Comparison of ENCODE assay signal across 8 cellular contexts in the genomic region with DNA sequence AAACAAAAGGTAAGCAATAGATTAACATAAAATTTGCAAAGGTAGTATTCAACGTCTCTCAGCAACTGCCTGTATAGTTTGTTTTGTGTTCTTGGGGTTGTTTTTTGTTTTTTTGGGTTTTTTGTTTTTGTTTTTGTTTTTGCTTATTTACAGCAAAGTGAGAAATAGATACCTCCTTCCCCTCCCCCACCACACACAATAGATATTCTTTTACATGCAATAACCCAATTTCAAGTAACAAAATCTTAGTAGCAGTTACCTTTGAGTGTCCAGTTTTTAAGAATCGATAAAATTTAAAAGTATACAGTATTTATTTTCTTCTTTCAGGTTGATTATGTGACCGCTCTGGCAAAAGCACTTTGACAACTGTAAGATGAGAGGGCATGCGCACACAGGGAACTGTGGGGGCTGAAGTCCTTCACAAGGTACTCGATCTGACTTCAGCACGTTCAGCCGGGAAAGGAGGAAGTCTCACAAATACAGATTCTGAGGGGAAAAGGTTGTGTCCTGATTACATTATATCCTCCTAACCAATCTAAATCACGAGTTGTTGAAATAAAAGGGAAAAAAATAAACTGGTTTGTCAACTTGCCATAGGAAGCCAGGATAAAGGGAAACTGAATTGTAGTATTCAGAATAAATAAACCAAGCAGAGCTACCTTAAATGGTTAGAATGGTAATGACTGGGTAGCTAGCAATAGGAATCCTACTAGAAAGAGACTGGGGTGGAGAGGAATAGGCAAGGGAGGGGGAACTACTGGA. TPM values are rescaled to one million over a fixed set of nuclear protein-coding genes. Genes with fewer than 3 reads are reported as not detected.
DNase-seq lines count a peak whose midpoint lies in the region; ATAC-seq and TF ChIP-seq lines count a peak whose summit lies in the region.

No MANE protein-coding gene starts in this region.

- no peak for TF ChIP-seq POLR2A in HCT116 (IDR thresholded peaks at IDR 0.05; ENCODE audit: borderline replicate concordance, extremely low read depth, insufficient read depth, insufficient read length)

- RAD21 ChIA-PET in HCT116 (lab: Charles Lee; ENCODE audit: low non-redundant PET in 1 of 2, low total read pairs in 2 of 2, uncharacterized antibody in 2 of 2, unreplicated experiment in 2 of 2) = no interaction called here

- ATAC-seq in HCT116 (peak; percentile 83), GM19467 (IDR thresholded peaks at IDR 0.05; ENCODE audit: unreplicated experiment) (no peak)

- CTCF ChIA-PET in HCT116 (lab: Charles Lee) = no interaction called here

- H3K27me3 ChIP-seq in HCT116 (ENCODE audit: insufficient read depth, low read length) = no peaks in the 10 kb centered on the region

- DNase-seq in Ammon's horn (ENCODE audit: low spot score) (peak; percentile 91), HCT116 (ENCODE audit: low read depth, low spot score) (peak; percentile 58), NCI-H226 (peak; percentile 5), dermis microvascular lymphatic vessel endothelial cell (ENCODE audit: low read depth in 2 of 2) (peak; percentile 34 to 77), kidney glomerular epithelial cell (lab: John Stamatoyannopoulos, UW) (peak; percentile 71)
- DNase-seq in activated CD4-positive, alpha-beta T cell treated with anti-CD3 and anti-CD28 coated beads for 48 hours = peak; percentile 44
- peak; percentile 14 for DNase-seq in stimulated activated CD4-positive, alpha-beta T cell treated with anti-CD3 and anti-CD28 coated beads, Interleukin-1b, Interleukin-23, amount 100 ng/mL, for 48 hours

- no peaks in the 10 kb centered on the region for H3K36me3 ChIP-seq in HCT116 (ENCODE audit: control insufficient read depth in 1 of 2, insufficient read depth in 2 of 2, low read length in 2 of 2)

- H3K4me1 ChIP-seq in HCT116 (ENCODE audit: control insufficient read depth in 1 of 2, insufficient read depth in 2 of 2, low read length in 2 of 2) = peaks cover 12 to 40% of the 10 kb centered on the region in 2 experiments; a peak in 3 of 4 replicates

- POLR2A ChIA-PET in HCT116 (lab: Charles Lee) = no interaction called here

- intact Hi-C loops in HCT116 (cut with micrococcal nuclease) = no loop called here

- H2AFZ ChIP-seq in HCT116 (ENCODE audit: low read depth, low read length, poor library complexity, severe bottlenecking) = peak overlapping the region; percentile 68

- no peak for TF ChIP-seq RAD21 in HCT116 (IDR thresholded peaks at IDR 0.05; ENCODE audit: low read depth)

- peak overlapping the region; percentile 32 for H3K9ac ChIP-seq in HCT116 (ENCODE audit: low read length)

- H4K20me1 ChIP-seq in HCT116 (ENCODE audit: insufficient read depth) = no peaks in the 10 kb centered on the region

- H3K4me3 ChIP-seq in HCT116 (replicated peaks in 1 of 2; ENCODE audit: low read depth in 1 of 2, low read length in 2 of 2) = peak overlapping the region; percentile 30 to 49

- BruUV-seq in HCT116 (replicated peaks; lab: Mats Ljungman, UMichigan) = no TSS peak

- H3K9me2 ChIP-seq in HCT116 (ENCODE audit: insufficient read depth) = no peaks in the 10 kb centered on the region

- H3K4me2 ChIP-seq in HCT116 (ENCODE audit: low read length) = peak overlapping the region; percentile 72

- no peaks in the 10 kb centered on the region for H3K79me2 ChIP-seq in HCT116 (ENCODE audit: insufficient read depth, low read length)

- H3K27ac ChIP-seq in HCT116 (ENCODE audit: low read depth, low read length) = peak overlapping the region; percentile 17; the same call in 1 of the 2 replicates

- TF ChIP-seq CTCF in HCT116 (IDR thresholded peaks at IDR 0.05 in 2 of 3, conservative IDR thresholded peaks at IDR 0.05 in 1 of 3; ENCODE audit: borderline replicate concordance in 1 of 3, insufficient read depth in 1 of 3, low read depth in 2 of 3, low read length in 2 of 3) = no peak

- no peaks in the 10 kb centered on the region for H3K9me3 ChIP-seq in HCT116 (ENCODE audit: control insufficient read depth in 1 of 2, insufficient read depth in 1 of 2, low read depth in 1 of 2, low read length in 2 of 2)

TF ChIP-seq in HCT116, 20 proteins besides CTCF, POLR2A, EP300 and RAD21:
- TF ChIP-seq, protein P1, sequence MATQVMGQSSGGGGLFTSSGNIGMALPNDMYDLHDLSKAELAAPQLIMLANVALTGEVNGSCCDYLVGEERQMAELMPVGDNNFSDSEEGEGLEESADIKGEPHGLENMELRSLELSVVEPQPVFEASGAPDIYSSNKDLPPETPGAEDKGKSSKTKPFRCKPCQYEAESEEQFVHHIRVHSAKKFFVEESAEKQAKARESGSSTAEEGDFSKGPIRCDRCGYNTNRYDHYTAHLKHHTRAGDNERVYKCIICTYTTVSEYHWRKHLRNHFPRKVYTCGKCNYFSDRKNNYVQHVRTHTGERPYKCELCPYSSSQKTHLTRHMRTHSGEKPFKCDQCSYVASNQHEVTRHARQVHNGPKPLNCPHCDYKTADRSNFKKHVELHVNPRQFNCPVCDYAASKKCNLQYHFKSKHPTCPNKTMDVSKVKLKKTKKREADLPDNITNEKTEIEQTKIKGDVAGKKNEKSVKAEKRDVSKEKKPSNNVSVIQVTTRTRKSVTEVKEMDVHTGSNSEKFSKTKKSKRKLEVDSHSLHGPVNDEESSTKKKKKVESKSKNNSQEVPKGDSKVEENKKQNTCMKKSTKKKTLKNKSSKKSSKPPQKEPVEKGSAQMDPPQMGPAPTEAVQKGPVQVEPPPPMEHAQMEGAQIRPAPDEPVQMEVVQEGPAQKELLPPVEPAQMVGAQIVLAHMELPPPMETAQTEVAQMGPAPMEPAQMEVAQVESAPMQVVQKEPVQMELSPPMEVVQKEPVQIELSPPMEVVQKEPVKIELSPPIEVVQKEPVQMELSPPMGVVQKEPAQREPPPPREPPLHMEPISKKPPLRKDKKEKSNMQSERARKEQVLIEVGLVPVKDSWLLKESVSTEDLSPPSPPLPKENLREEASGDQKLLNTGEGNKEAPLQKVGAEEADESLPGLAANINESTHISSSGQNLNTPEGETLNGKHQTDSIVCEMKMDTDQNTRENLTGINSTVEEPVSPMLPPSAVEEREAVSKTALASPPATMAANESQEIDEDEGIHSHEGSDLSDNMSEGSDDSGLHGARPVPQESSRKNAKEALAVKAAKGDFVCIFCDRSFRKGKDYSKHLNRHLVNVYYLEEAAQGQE (IDR thresholded peaks at IDR 0.05; ENCODE audit: low read depth) = no peak
- TF ChIP-seq JUND (IDR thresholded peaks at IDR 0.05) = peak; percentile 41
- peak; percentile 40; the same call in 1 of the 2 replicates for TF ChIP-seq ELF1 (IDR thresholded peaks at IDR 0.05; ENCODE audit: borderline replicate concordance, low read depth)
- no peak; the same call in 1 of the 2 replicates for TF ChIP-seq SIN3A (IDR thresholded peaks at IDR 0.05; ENCODE audit: low read depth)
- TF ChIP-seq, protein P2, sequence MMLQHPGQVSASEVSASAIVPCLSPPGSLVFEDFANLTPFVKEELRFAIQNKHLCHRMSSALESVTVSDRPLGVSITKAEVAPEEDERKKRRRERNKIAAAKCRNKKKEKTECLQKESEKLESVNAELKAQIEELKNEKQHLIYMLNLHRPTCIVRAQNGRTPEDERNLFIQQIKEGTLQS (IDR thresholded peaks at IDR 0.05) = no peak
- TF ChIP-seq ZFX (IDR thresholded peaks at IDR 0.05) = no peak
- peak; percentile 58 for TF ChIP-seq SP1 (IDR thresholded peaks at IDR 0.05; ENCODE audit: low read depth)
- no peak for TF ChIP-seq ZBTB33 (IDR thresholded peaks at IDR 0.05; ENCODE audit: extremely low read depth, insufficient replicate concordance, low read length)
- no peak for TF ChIP-seq YY1 (IDR thresholded peaks at IDR 0.05; ENCODE audit: extremely low read depth, insufficient replicate concordance, low read depth, low read length)
- no peak for TF ChIP-seq EGR1 (IDR thresholded peaks at IDR 0.05; ENCODE audit: low read depth)
- TF ChIP-seq ZNF274 (IDR thresholded peaks at IDR 0.05; ENCODE audit: low read depth, low read length) = no peak
- peak; percentile 68; the same call in 1 of the 2 replicates for TF ChIP-seq SRF (IDR thresholded peaks at IDR 0.05; ENCODE audit: low read depth)
- TF ChIP-seq EZH2 (IDR thresholded peaks at IDR 0.05) = no peak
- no peak for TF ChIP-seq FOSL1 (IDR thresholded peaks at IDR 0.05; ENCODE audit: low read depth)
- no peak for TF ChIP-seq POLR2AphosphoS5 (IDR thresholded peaks at IDR 0.05; ENCODE audit: low read depth, low read length)
- no peak for TF ChIP-seq CEBPB (IDR thresholded peaks at IDR 0.05; ENCODE audit: low read depth)
- TF ChIP-seq EZH2phosphoT487 (IDR thresholded peaks at IDR 0.05; ENCODE audit: borderline replicate concordance) = no peak
- TF ChIP-seq, protein P3, sequence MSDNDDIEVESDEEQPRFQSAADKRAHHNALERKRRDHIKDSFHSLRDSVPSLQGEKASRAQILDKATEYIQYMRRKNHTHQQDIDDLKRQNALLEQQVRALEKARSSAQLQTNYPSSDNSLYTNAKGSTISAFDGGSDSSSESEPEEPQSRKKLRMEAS (IDR thresholded peaks at IDR 0.05) = peak; percentile 45; the same call in 1 of the 2 replicates
- TF ChIP-seq TCF7L2 (IDR thresholded peaks at IDR 0.05; ENCODE audit: borderline replicate concordance, extremely low read depth, insufficient read depth, insufficient read length) = no peak
- no peak for TF ChIP-seq CBX3 (IDR thresholded peaks at IDR 0.05; ENCODE audit: low read depth)
TF ChIP-seq in HCT116: peak in this region for 5.

RNA-seq across cellular contexts. Expression of gene CPEB3, which starts 47.8 kb away (rescaled TPM):
- 3.0 TPM for total RNA-seq in HCT116 (2021; ENCODE audit: unreplicated experiment)
- 0.88 and 1.2 TPM in 2 replicates for polyA plus RNA-seq in HCT116 (2012)
- 0.90 and 1.6 TPM in 2 replicates for total RNA-seq in dermis microvascular lymphatic vessel endothelial cell

RNA-seq across cellular contexts. Expression of gene MARCHF5, which starts 47.9 kb away (rescaled TPM):
- total RNA-seq in HCT116 (2021; ENCODE audit: unreplicated experiment) (59.1 TPM), dermis microvascular lymphatic vessel endothelial cell (23.5 and 26.4 TPM in 2 replicates)
- polyA plus RNA-seq in HCT116 (2012) = 41.2 and 45.6 TPM in 2 replicates

Comparison
In these comparisons a context has a peak if more than half of its experiments do, and no peak if none do; other contexts are left out.
1. DNase-seq: peak in every context shown above with its lines; median percentile 91 in Ammon's horn; 71 in kidney glomerular epithelial cell; 58 in HCT116; 56 in dermis microvascular lymphatic vessel endothelial cell; 44 in activated CD4-positive, alpha-beta T cell treated with anti-CD3 and anti-CD28 coated beads for 48 hours; 14 in stimulated activated CD4-positive, alpha-beta T cell treated with anti-CD3 and anti-CD28 coated beads, Interleukin-1b, Interleukin-23, amount 100 ng/mL, for 48 hours; 5 in NCI-H226.